23 cellular contexts compared by ENCODE assay signal in genomic region chr11:127126956-127127355, GRCh38.
"Had no signal": no experiment of that assay in that cellular context is flagged by ENCODE, and none has a peak within 500 bp of the region (broad histone marks: within the 10 kb centered on the region; RNA-seq: fewer than 3 reads in every experiment).

No MANE protein-coding gene starts in this region.

- H2AFZ ChIP-seq: hepatocyte had no signal

- H3K9me3 Mint-ChIP-seq: natural killer cell treated with Interleukin-12 subunit alpha and Interleukin-12 subunit beta and Interleukin-15 and Interleukin-18, amount 100 ng/mL, for 72 hours; stimulated activated naive CD8-positive, alpha-beta T cell treated with anti-CD3 and anti-CD28 coated beads, Interleukin-15, Interleukin-2, amounts not matched to agents 100 ng/mL and 50 ng/mL, for 24 hours had no signal

- H3K27me3 ChIP-seq: hepatocyte, right lobe of liver, tibial artery, upper lobe of left lung, uterus had no signal

- H3K4me3 Mint-ChIP-seq: natural killer cell treated with Interleukin-12 subunit alpha and Interleukin-12 subunit beta and Interleukin-15 and Interleukin-18, amount 100 ng/mL, for 72 hours; stimulated activated memory B cell treated with anti-CD40 and anti-IgM and Interleukin-4, amounts not matched to agents 10 μg/mL and 1 μg/mL and 100 μg/mL, for 72 hours; stimulated activated naive CD8-positive, alpha-beta T cell treated with anti-CD3 and anti-CD28 coated beads, Interleukin-15, Interleukin-2, amounts not matched to agents 100 ng/mL and 50 ng/mL, for 24 hours had no signal

- H3K36me3 Mint-ChIP-seq: natural killer cell treated with Interleukin-12 subunit alpha and Interleukin-12 subunit beta and Interleukin-15 and Interleukin-18, amount 100 ng/mL, for 72 hours; stimulated activated memory B cell treated with anti-CD40 and anti-IgM and Interleukin-4, amounts not matched to agents 10 μg/mL and 1 μg/mL and 100 μg/mL, for 72 hours had no signal

- H3K79me2 ChIP-seq: hepatocyte had no signal

- H3K9me3 ChIP-seq: psoas muscle, right lobe of liver, spleen, tibial artery, upper lobe of left lung, uterus had no signal

- DNase-seq: dermis blood vessel endothelial cell; erythroblast; foreskin melanocyte; head of caudate nucleus; left colon; left ventricle myocardium superior; mesenchymal stem cell; midbrain; psoas muscle; retina; right lobe of liver; spleen; stimulated activated CD4-positive, alpha-beta T cell treated with anti-CD3 and anti-CD28 coated beads, Interleukin-15, amount 100 ng/mL, for 24 hours; stimulated activated CD4-positive, alpha-beta T cell treated with anti-CD3 and anti-CD28 coated beads, Interleukin-1b, Interleukin-23, amount 100 ng/mL, for 48 hours; stimulated activated CD4-positive, alpha-beta T cell treated with anti-CD3 and anti-CD28 coated beads, Interleukin-4, amount 100 ng/mL, for 24 hours; tibial artery; uterus had no signal

- H3K4me1 ChIP-seq: psoas muscle, right lobe of liver, spleen, tibial artery, upper lobe of left lung, uterus had no signal

- H3K36me3 ChIP-seq: right lobe of liver, spleen, tibial artery, upper lobe of left lung, uterus had no signal

- H3K4me3 ChIP-seq: hepatocyte, lung, psoas muscle, right lobe of liver, spleen, tibial artery, upper lobe of left lung, uterus had no signal

- H3K27me3 Mint-ChIP-seq: stimulated activated memory B cell treated with anti-CD40 and anti-IgM and Interleukin-4, amounts not matched to agents 10 μg/mL and 1 μg/mL and 100 μg/mL, for 72 hours; stimulated activated naive CD8-positive, alpha-beta T cell treated with anti-CD3 and anti-CD28 coated beads, Interleukin-15, Interleukin-2, amounts not matched to agents 100 ng/mL and 50 ng/mL, for 24 hours had no signal

- H3K27ac Mint-ChIP-seq: natural killer cell treated with Interleukin-12 subunit alpha and Interleukin-12 subunit beta and Interleukin-15 and Interleukin-18, amount 100 ng/mL, for 72 hours; stimulated activated memory B cell treated with anti-CD40 and anti-IgM and Interleukin-4, amounts not matched to agents 10 μg/mL and 1 μg/mL and 100 μg/mL, for 72 hours; stimulated activated naive CD8-positive, alpha-beta T cell treated with anti-CD3 and anti-CD28 coated beads, Interleukin-15, Interleukin-2, amounts not matched to agents 100 ng/mL and 50 ng/mL, for 24 hours had no signal

- H3K4me1 Mint-ChIP-seq: stimulated activated memory B cell treated with anti-CD40 and anti-IgM and Interleukin-4, amounts not matched to agents 10 μg/mL and 1 μg/mL and 100 μg/mL, for 72 hours had no signal

- H3K4me2 ChIP-seq: hepatocyte had no signal

- H3K27ac ChIP-seq: hepatocyte, psoas muscle, right lobe of liver, spleen, tibial artery, upper lobe of left lung, uterus had no signal
